ENCODE assay signal across 13 cellular contexts in genomic region chr20:54172532-54172855, GRCh38. TPM values are rescaled to one million over a fixed set of nuclear protein-coding genes. Genes with fewer than 3 reads are reported as not detected.
A peak's percentile ranks its signal among the peaks of the same experiment; 100 is the strongest.
DNase-seq lines count a peak whose midpoint lies in the region; ATAC-seq and TF ChIP-seq lines count a peak whose summit lies in the region.
"Had no signal": no experiment of that assay in that cellular context is flagged by ENCODE, and none has a peak within 500 bp of the region (broad histone marks: within the 10 kb centered on the region; RNA-seq: fewer than 3 reads in every experiment).

No MANE protein-coding gene starts in this region.

- peak overlapping the region; percentile 16 for H3K4me3 ChIP-seq in cardiac muscle cell
- no peak overlapping the region for H3K4me3 ChIP-seq in right cardiac atrium (ENCODE audit: low read length)
- peak overlapping the region; percentile 54 for H3K4me3 ChIP-seq in iPS-18a (ENCODE audit: low read length)
- H3K4me3 ChIP-seq in vagina = peak overlapping the region; percentile 22 to 33
- no peak overlapping the region for H3K4me3 ChIP-seq in transverse colon
- H3K4me3 ChIP-seq: pancreas, SJSA1 had no signal

- no peak overlapping the region for H3K9ac ChIP-seq in iPS-18a (ENCODE audit: low read length)

- intact Hi-C loops in right cardiac atrium (cut with DNase I) = no loop called here
- intact Hi-C loops in vagina (cut with DNase I) = no loop called here
- intact Hi-C loops in transverse colon (cut with DNase I; ENCODE audit: low total_unique reads) = no loop called here

- peaks cover 74 to 87% of the 10 kb centered on the region in 2 donors for H3K27me3 Mint-ChIP-seq in T-cell
- peaks cover 87% of the 10 kb centered on the region for H3K27me3 Mint-ChIP-seq in activated T-cell treated with anti-CD3 and anti-CD28 coated beads, Interleukin-2, amount 50 U/mL, for 24 hours

- no peak for DNase-seq in cardiac muscle cell (ENCODE audit: low read depth in 1 of 2, low spot score in 1 of 2)
- no peak for DNase-seq in right cardiac atrium
- DNase-seq in T-cell = no peak
- DNase-seq in vagina (ENCODE audit: extremely low spot score in 2 of 2) = no peak
- DNase-seq in activated T-cell treated with anti-CD3 and anti-CD28 coated beads, Interleukin-2, amount 50 U/mL, for 24 hours = no peak
- no peak for DNase-seq in transverse colon
- DNase-seq: AML-193; effector CD8-positive, alpha-beta T cell; GOT3; pancreas had no signal

- TF ChIP-seq EP300 in transverse colon (IDR thresholded peaks at IDR 0.05; ENCODE audit: low read depth) = no peak

- TF ChIP-seq CTCF in cardiac muscle cell (IDR thresholded peaks at IDR 0.05; ENCODE audit: low read depth, low read length) (no peak), vagina (IDR thresholded peaks at IDR 0.05) (no peak), transverse colon (IDR thresholded peaks at IDR 0.05) (no peak)

- H3K36me3 ChIP-seq in cardiac muscle cell (no peaks in the 10 kb centered on the region), iPS-18a (ENCODE audit: control insufficient read depth, low read depth, low read length) (no peaks in the 10 kb centered on the region), vagina (no peaks in the 10 kb centered on the region), transverse colon (no peaks in the 10 kb centered on the region)
- H3K36me3 ChIP-seq: pancreas, SJSA1 had no signal

- TF ChIP-seq POLR2A in vagina (IDR thresholded peaks at IDR 0.05) = no peak
- TF ChIP-seq POLR2A in transverse colon (IDR thresholded peaks at IDR 0.05) = no peak

- 8% methylated on average over 12 of the region's 12 CpGs for WGBS in right cardiac atrium
- WGBS in transverse colon (ENCODE audit: low coverage in 1 of 2), 2 donors = 14 to 19% methylated on average over 1 to 12 of the region's 12 CpGs

- ATAC-seq in right cardiac atrium (no peak), T-cell (replicated peaks in 1 of 4) (no peak), HG02884 (IDR thresholded peaks at IDR 0.05; ENCODE audit: unreplicated experiment) (no peak)
- ATAC-seq: pancreas had no signal

- H3K4me1 ChIP-seq in cardiac muscle cell (ENCODE audit: low read depth) (peaks cover 6% of the 10 kb centered on the region), right cardiac atrium (ENCODE audit: control insufficient read depth, insufficient read depth, low read length) (no peaks in the 10 kb centered on the region), iPS-18a (ENCODE audit: control insufficient read depth, low read depth, low read length) (peaks cover 7% of the 10 kb centered on the region), vagina (peaks cover 26% of the 10 kb centered on the region), transverse colon (peaks cover 5 to 26% (median 17%) of the 10 kb centered on the region in 4 donors)
- H3K4me1 ChIP-seq: pancreas had no signal

- H3K36me3 Mint-ChIP-seq in T-cell = no peaks in the 10 kb centered on the region
- no peaks in the 10 kb centered on the region for H3K36me3 Mint-ChIP-seq in activated T-cell treated with anti-CD3 and anti-CD28 coated beads, Interleukin-2, amount 50 U/mL, for 24 hours (ENCODE audit: low read depth)

- H3K27ac ChIP-seq in cardiac muscle cell (no peak overlapping the region), right cardiac atrium (ENCODE audit: low read length) (no peak overlapping the region), iPS-18a (ENCODE audit: low read length) (no peak overlapping the region), vagina (no peak overlapping the region), transverse colon (no peak overlapping the region)
- H3K27ac ChIP-seq: pancreas, SJSA1 had no signal

- H3K27ac Mint-ChIP-seq in T-cell = no peak overlapping the region
- no peak overlapping the region for H3K27ac Mint-ChIP-seq in activated T-cell treated with anti-CD3 and anti-CD28 coated beads, Interleukin-2, amount 50 U/mL, for 24 hours

- CTCF ChIA-PET in T-cell (lab: Charles Lee) = no interaction called here

- H3K9me3 Mint-ChIP-seq in T-cell = no peaks in the 10 kb centered on the region
- H3K9me3 Mint-ChIP-seq in activated T-cell treated with anti-CD3 and anti-CD28 coated beads, Interleukin-2, amount 50 U/mL, for 24 hours = no peaks in the 10 kb centered on the region

- in situ Hi-C loops in transverse colon (cut with MboI; ENCODE audit: low pct_ligation_motif_present in 1 of 4, low pct_unique_long_range_greater_than_20kb in 1 of 4, low sequenced_read_pairs in 3 of 4) = no loop called here

- POLR2A ChIA-PET in T-cell (lab: Charles Lee) = no interaction called here

- peak overlapping the region; percentile 17 to 68 (median 28) for H3K4me3 Mint-ChIP-seq in T-cell
- no peak overlapping the region for H3K4me3 Mint-ChIP-seq in activated T-cell treated with anti-CD3 and anti-CD28 coated beads, Interleukin-2, amount 50 U/mL, for 24 hours

- H3K9me3 ChIP-seq in cardiac muscle cell (ENCODE audit: low read depth) (no peaks in the 10 kb centered on the region), right cardiac atrium (ENCODE audit: control insufficient read depth, low read length) (no peaks in the 10 kb centered on the region), iPS-18a (ENCODE audit: control insufficient read depth, low read depth, low read length) (no peaks in the 10 kb centered on the region), vagina (no peaks in the 10 kb centered on the region), transverse colon (no peaks in the 10 kb centered on the region)
- H3K9me3 ChIP-seq: pancreas, SJSA1 had no signal

- H3K4me1 Mint-ChIP-seq in T-cell = peaks cover 21 to 22% (median 21%) of the 10 kb centered on the region in 3 donors
- H3K4me1 Mint-ChIP-seq in activated T-cell treated with anti-CD3 and anti-CD28 coated beads, Interleukin-2, amount 50 U/mL, for 24 hours (ENCODE audit: low read depth) = peaks cover 22% of the 10 kb centered on the region

- H3K27me3 ChIP-seq in cardiac muscle cell (peaks cover 93% of the 10 kb centered on the region), right cardiac atrium (ENCODE audit: control insufficient read depth, insufficient read depth) (peaks cover 8% of the 10 kb centered on the region), iPS-18a (ENCODE audit: control insufficient read depth, insufficient read depth, low read length) (peaks cover 77% of the 10 kb centered on the region), vagina (no peaks in the 10 kb centered on the region), transverse colon (peaks cover 86% of the 10 kb centered on the region)

RNA-seq across cellular contexts. Expression of gene CYP24A1, which starts 1.3 kb away (rescaled TPM):
- total RNA-seq in cardiac muscle cell (not detected in 2 replicates), right cardiac atrium (not detected), T-cell (under 1 TPM in 4 of 5 donors, not detected in 1; 0.13 to 0.79 (median 0.42) TPM), vagina (5.9 TPM), transverse colon (not detected)
- polyA plus RNA-seq in cardiac muscle cell (not detected in 2 replicates), right cardiac atrium (not detected)
- total RNA-seq: SJSA1 had no signal
- polyA plus RNA-seq: pancreas had no signal

RNA-seq across cellular contexts. Expression of gene PFDN4, which starts 35.4 kb away (rescaled TPM):
- total RNA-seq in cardiac muscle cell (75.5 and 92.9 TPM in 2 replicates), right cardiac atrium (10 to 100 TPM; 19.6 to 28.4 (median 25.6) TPM), T-cell (10 to 100 TPM; 14.9 to 19.2 (median 17.6) TPM), vagina (45.7 TPM), transverse colon (10 to 100 TPM in 3 of 4 donors, 1 to 10 TPM in 1; 4.6 to 73.5 (median 28.5) TPM)
- polyA plus RNA-seq in cardiac muscle cell (56.9 and 72.0 TPM in 2 replicates), right cardiac atrium (88.6 TPM)

Comparison
In these comparisons a context has a peak if more than half of its experiments do, and no peak if none do; other contexts are left out.
1. H3K4me3 ChIP-seq: peak in cardiac muscle cell (single experiment), iPS-18a (single experiment) and vagina (2 of 2); none in right cardiac atrium (single experiment) and transverse colon (0 of 4).